Comparison of ENCODE assay signal across 13 cellular contexts in genomic region chr6:549901-550300, GRCh38.
DNase-seq lines count a peak whose midpoint lies in the region; ATAC-seq lines count a peak whose summit lies in the region.
"Had no signal": no experiment of that assay in that cellular context is flagged by ENCODE, and none has a peak within 500 bp of the region (broad histone marks: within the 10 kb centered on the region; RNA-seq: fewer than 3 reads in every experiment).

No MANE protein-coding gene starts in this region.

- H3K4me1 ChIP-seq in HAP-1 = no peaks in the 10 kb centered on the region

- H3K4me1 Mint-ChIP-seq in activated T-cell treated with anti-CD3 and anti-CD28 coated beads, Interleukin-2, amount 50 U/mL, for 72 hours (ENCODE audit: low read depth) = peaks cover 71% of the 10 kb centered on the region
- H3K4me1 Mint-ChIP-seq in activated T-cell treated with anti-CD3 and anti-CD28 coated beads, Interleukin-2, amount 50 U/mL, for 4 hours (ENCODE audit: low read depth) = peaks cover 41% of the 10 kb centered on the region
- peaks cover 56% of the 10 kb centered on the region for H3K4me1 Mint-ChIP-seq in T-helper 2 cell treated with Interferon-gamma antibody and Interleukin-4, amounts not matched to agents 5 μg/mL and 100 μg/mL, for 36 hours (ENCODE audit: low read depth)
- H3K4me1 Mint-ChIP-seq in activated T-helper 17 cell treated with anti-CD3 and anti-CD28 coated beads, Interleukin-2, amount 50 U/mL, for 72 hours = peaks cover 25% of the 10 kb centered on the region

- peak overlapping the region; percentile 93 for H3K27ac Mint-ChIP-seq in activated T-cell treated with anti-CD3 and anti-CD28 coated beads, Interleukin-2, amount 50 U/mL, for 72 hours
- peak overlapping the region; percentile 47 for H3K27ac Mint-ChIP-seq in T-helper 2 cell treated with Interferon-gamma antibody and Interleukin-4, amounts not matched to agents 5 μg/mL and 100 μg/mL, for 36 hours
- peak overlapping the region; percentile 83 for H3K27ac Mint-ChIP-seq in activated T-helper 17 cell treated with anti-CD3 and anti-CD28 coated beads, Interleukin-2, amount 50 U/mL, for 72 hours

- no peak overlapping the region for H3K4me3 ChIP-seq in HAP-1

- peaks cover 0 to 9% of the 10 kb centered on the region in 2 donors for H3K36me3 Mint-ChIP-seq in activated T-cell treated with anti-CD3 and anti-CD28 coated beads, Interleukin-2, amount 50 U/mL, for 72 hours (ENCODE audit: insufficient read depth in 2 of 2)
- peaks cover 31% of the 10 kb centered on the region for H3K36me3 Mint-ChIP-seq in activated T-cell treated with anti-CD3 and anti-CD28 coated beads, Interleukin-2, amount 50 U/mL, for 4 hours (ENCODE audit: insufficient read depth)
- peaks cover 24% of the 10 kb centered on the region for H3K36me3 Mint-ChIP-seq in T-helper 2 cell treated with Interferon-gamma antibody and Interleukin-4, amounts not matched to agents 5 μg/mL and 100 μg/mL, for 36 hours (ENCODE audit: low read depth)
- H3K36me3 Mint-ChIP-seq in activated T-helper 17 cell treated with anti-CD3 and anti-CD28 coated beads, Interleukin-2, amount 50 U/mL, for 72 hours (ENCODE audit: low read depth) = peaks cover 66% of the 10 kb centered on the region

- no peaks in the 10 kb centered on the region for H3K9me3 Mint-ChIP-seq in activated T-cell treated with anti-CD3 and anti-CD28 coated beads, Interleukin-2, amount 50 U/mL, for 72 hours
- no peaks in the 10 kb centered on the region for H3K9me3 Mint-ChIP-seq in activated T-cell treated with anti-CD3 and anti-CD28 coated beads, Interleukin-2, amount 50 U/mL, for 4 hours
- H3K9me3 Mint-ChIP-seq in T-helper 2 cell treated with Interferon-gamma antibody and Interleukin-4, amounts not matched to agents 5 μg/mL and 100 μg/mL, for 36 hours = no peaks in the 10 kb centered on the region
- H3K9me3 Mint-ChIP-seq in activated T-helper 17 cell treated with anti-CD3 and anti-CD28 coated beads, Interleukin-2, amount 50 U/mL, for 72 hours = no peaks in the 10 kb centered on the region
- H3K9me3 Mint-ChIP-seq: CD8-positive, alpha-beta memory T cell had no signal

- H3K27me3 ChIP-seq in HAP-1 (ENCODE audit: low read depth) = no peaks in the 10 kb centered on the region

- in situ Hi-C loops in HAP-1 (cut with MboI; ENCODE audit: low sequenced_read_pairs) = no loop called here

- no peaks in the 10 kb centered on the region for H3K9me3 ChIP-seq in HAP-1

- H3K4me3 Mint-ChIP-seq in activated T-cell treated with anti-CD3 and anti-CD28 coated beads, Interleukin-2, amount 50 U/mL, for 72 hours = peak overlapping the region; percentile 56 to 65
- no peak overlapping the region for H3K4me3 Mint-ChIP-seq in activated T-cell treated with anti-CD3 and anti-CD28 coated beads, Interleukin-2, amount 50 U/mL, for 4 hours
- H3K4me3 Mint-ChIP-seq in T-helper 2 cell treated with Interferon-gamma antibody and Interleukin-4, amounts not matched to agents 5 μg/mL and 100 μg/mL, for 36 hours = peak overlapping the region; percentile 48
- H3K4me3 Mint-ChIP-seq in activated T-helper 17 cell treated with anti-CD3 and anti-CD28 coated beads, Interleukin-2, amount 50 U/mL, for 72 hours = peak overlapping the region; percentile 79
- H3K4me3 Mint-ChIP-seq: CD8-positive, alpha-beta memory T cell had no signal

- no peaks in the 10 kb centered on the region for H3K27me3 Mint-ChIP-seq in activated T-cell treated with anti-CD3 and anti-CD28 coated beads, Interleukin-2, amount 50 U/mL, for 72 hours (ENCODE audit: low read depth)
- no peaks in the 10 kb centered on the region for H3K27me3 Mint-ChIP-seq in activated T-cell treated with anti-CD3 and anti-CD28 coated beads, Interleukin-2, amount 50 U/mL, for 4 hours (ENCODE audit: low read depth)
- H3K27me3 Mint-ChIP-seq in T-helper 2 cell treated with Interferon-gamma antibody and Interleukin-4, amounts not matched to agents 5 μg/mL and 100 μg/mL, for 36 hours (ENCODE audit: low read depth) = no peaks in the 10 kb centered on the region
- no peaks in the 10 kb centered on the region for H3K27me3 Mint-ChIP-seq in activated T-helper 17 cell treated with anti-CD3 and anti-CD28 coated beads, Interleukin-2, amount 50 U/mL, for 72 hours
- H3K27me3 Mint-ChIP-seq: CD8-positive, alpha-beta memory T cell had no signal

- peak in 1 of 2 donors; percentile 34 for DNase-seq in activated T-cell treated with anti-CD3 and anti-CD28 coated beads, Interleukin-2, amount 50 U/mL, for 72 hours
- no peak for DNase-seq in activated T-cell treated with anti-CD3 and anti-CD28 coated beads, Interleukin-2, amount 50 U/mL, for 4 hours
- DNase-seq in T-helper 2 cell treated with Interferon-gamma antibody and Interleukin-4, amounts not matched to agents 5 μg/mL and 100 μg/mL, for 36 hours (ENCODE audit: low spot score) = peak; percentile 48
- peak; percentile 49 for DNase-seq in fibroblast of gingiva (ENCODE audit: low read depth)
- DNase-seq in HAP-1 (ENCODE audit: low spot score in 2 of 2) = no peak
- DNase-seq: CD8-positive, alpha-beta memory T cell; DMS 273 treated with DMSO at 0.1 percent for 48 hours; GOT3; NCI-H1417; NCI-H2029; NCI-H2171 treated with DMSO at 0.1 percent for 48 hours had no signal

- H3K36me3 ChIP-seq in HAP-1 (replicated peaks) = no peaks in the 10 kb centered on the region

- peak; percentile 24 to 46 for ATAC-seq in activated T-cell treated with anti-CD3 and anti-CD28 coated beads, Interleukin-2, amount 50 U/mL, for 72 hours (replicated peaks in 1 of 2)
- ATAC-seq in activated T-cell treated with anti-CD3 and anti-CD28 coated beads, Interleukin-2, amount 50 U/mL, for 4 hours = no peak
- ATAC-seq in activated T-helper 17 cell treated with anti-CD3 and anti-CD28 coated beads, Interleukin-2, amount 50 U/mL, for 72 hours (replicated peaks) = peak; percentile 35
- no peak for ATAC-seq in HG02870 (IDR thresholded peaks at IDR 0.05; ENCODE audit: unreplicated experiment)

Comparison
In these comparisons a context has a peak if more than half of its experiments do, and no peak if none do; other contexts are left out.
1. ATAC-seq: peak in activated T-cell treated with anti-CD3 and anti-CD28 coated beads, Interleukin-2, amount 50 U/mL, for 72 hours (2 of 2) and activated T-helper 17 cell treated with anti-CD3 and anti-CD28 coated beads, Interleukin-2, amount 50 U/mL, for 72 hours (single experiment); none in activated T-cell treated with anti-CD3 and anti-CD28 coated beads, Interleukin-2, amount 50 U/mL, for 4 hours (0 of 2) and HG02870 (single experiment).
2. DNase-seq: peak in T-helper 2 cell treated with Interferon-gamma antibody and Interleukin-4, amounts not matched to agents 5 μg/mL and 100 μg/mL, for 36 hours (single experiment) and fibroblast of gingiva (single experiment); none in activated T-cell treated with anti-CD3 and anti-CD28 coated beads, Interleukin-2, amount 50 U/mL, for 4 hours (single experiment) and HAP-1 (0 of 2).
3. Peak in every context shown above with its lines, with median percentiles within 50 percentile points of each other: H3K27ac Mint-ChIP-seq.